6 cellular contexts compared by ENCODE assay signal in genomic region chr2:80035749-80036285, GRCh38.
"Had no signal": no experiment of that assay in that cellular context is flagged by ENCODE, and none has a peak within 500 bp of the region (broad histone marks: within the 10 kb centered on the region; RNA-seq: fewer than 3 reads in every experiment).

No MANE protein-coding gene starts in this region.

- H3K27ac Mint-ChIP-seq: GM23338, H9, IgD-negative memory B cell had no signal

- H3K4me3 ChIP-seq: GM23338 had no signal

- H3K4me2 ChIP-seq: GM23338 had no signal

- H2AFZ ChIP-seq: GM23338 had no signal

- DNase-seq: H9, HCEC 1CT, KBM-7 had no signal

- H3K36me3 Mint-ChIP-seq: IgD-negative memory B cell had no signal

- H3K4me1 Mint-ChIP-seq: GM23338, H9 had no signal

- ATAC-seq: GM23338, HepG2 had no signal

- H3K9me3 Mint-ChIP-seq: GM23338, H9 had no signal

- H3K27me3 Mint-ChIP-seq: IgD-negative memory B cell had no signal

- H3K4me3 Mint-ChIP-seq: GM23338, H9, IgD-negative memory B cell had no signal
